Comparison of ENCODE assay signal across 22 cellular contexts in genomic region chr2:119741868-119742267, GRCh38.
"Had no signal": no experiment of that assay in that cellular context is flagged by ENCODE, and none has a peak within 500 bp of the region (broad histone marks: within the 10 kb centered on the region; RNA-seq: fewer than 3 reads in every experiment).

No MANE protein-coding gene starts in this region.

- H3K9me3 Mint-ChIP-seq: activated CD4-positive, alpha-beta memory T cell treated with anti-CD3 and anti-CD28 coated beads for 36 hours; activated CD4-positive, alpha-beta T cell treated with anti-CD3 and anti-CD28 coated beads, Interleukin-2, amount 10 ng/mL, durations not matched to agents 24 days and 14 days; activated naive CD4-positive, alpha-beta T cell treated with anti-CD3 and anti-CD28 coated beads, Interleukin-2, amount 50 U/mL, for 24 hours; activated T-helper 1 cell treated with anti-CD3 and anti-CD28 coated beads, Interleukin-12 subunit alpha, Interleukin-12 subunit beta, Interleukin-2, Interleukin-4 antibody, amounts not matched to agents 30 ng/mL and 10 ng/mL and 1 ng/mL, durations not matched to agents 14 hours and 24 hours and 36 hours; natural killer cell; stimulated activated naive B cell treated with anti-CD40 and anti-IgM and Interleukin-4, amounts not matched to agents 10 μg/mL and 1 μg/mL and 100 μg/mL, for 72 hours; T-helper 2 cell treated with Interferon-gamma antibody and Interleukin-4, amounts not matched to agents 5 μg/mL and 100 μg/mL, for 36 hours had no signal

- H3K4me1 Mint-ChIP-seq: activated CD4-positive, alpha-beta T cell treated with anti-CD3 and anti-CD28 coated beads, Interleukin-2, amount 10 ng/mL, durations not matched to agents 24 days and 14 days; activated naive CD4-positive, alpha-beta T cell treated with anti-CD3 and anti-CD28 coated beads, Interleukin-2, amount 50 U/mL, for 24 hours had no signal

- DNase-seq: activated CD4-positive, alpha-beta memory T cell treated with anti-CD3 and anti-CD28 coated beads for 36 hours; activated CD4-positive, alpha-beta T cell treated with anti-CD3 and anti-CD28 coated beads, Interleukin-2, amount 10 ng/mL, durations not matched to agents 24 days and 14 days; activated CD8-positive, alpha-beta memory T cell treated with anti-CD3 and anti-CD28 coated beads, Interleukin-2, amount 50 U/mL, for 4 hours; activated gamma-delta T cell; activated T-cell treated with anti-CD3 and anti-CD28 coated beads, Interleukin-2, amount 50 U/mL, for 1 hour; effector CD8-positive, alpha-beta T cell; erythroblast; foreskin melanocyte; left ventricle myocardium inferior; mesendoderm; natural killer cell; posterior cingulate gyrus; right cardiac atrium; stimulated activated CD4-positive, alpha-beta T cell treated with anti-CD3 and anti-CD28 coated beads, Interleukin-15, amount 100 ng/mL, for 24 hours; stimulated activated naive B cell treated with anti-CD40 and anti-IgM and Interleukin-4, amounts not matched to agents 10 μg/mL and 1 μg/mL and 100 μg/mL, for 72 hours; transverse colon had no signal

- H3K36me3 Mint-ChIP-seq: activated CD4-positive, alpha-beta memory T cell treated with anti-CD3 and anti-CD28 coated beads for 36 hours; activated naive CD4-positive, alpha-beta T cell treated with anti-CD3 and anti-CD28 coated beads, Interleukin-2, amount 50 U/mL, for 24 hours; natural killer cell; stimulated activated naive B cell treated with anti-CD40 and anti-IgM and Interleukin-4, amounts not matched to agents 10 μg/mL and 1 μg/mL and 100 μg/mL, for 72 hours had no signal

- H3K4me3 ChIP-seq: left ventricle myocardium inferior, lung, transverse colon had no signal

- H3K27me3 Mint-ChIP-seq: activated naive CD4-positive, alpha-beta T cell treated with anti-CD3 and anti-CD28 coated beads, Interleukin-2, amount 50 U/mL, for 24 hours had no signal

- ATAC-seq: activated CD4-positive, CD25-positive, alpha-beta regulatory T cell treated with anti-CD3 and anti-CD28 coated beads, Interleukin-2, amount 50 U/mL, for 24 hours; natural killer cell; right cardiac atrium; stimulated activated naive B cell treated with anti-CD40 and anti-IgM and Interleukin-4, amounts not matched to agents 10 μg/mL and 1 μg/mL and 100 μg/mL, for 72 hours had no signal

- H3K27ac Mint-ChIP-seq: activated CD4-positive, alpha-beta memory T cell treated with anti-CD3 and anti-CD28 coated beads for 36 hours; activated CD4-positive, alpha-beta T cell treated with anti-CD3 and anti-CD28 coated beads, Interleukin-2, amount 10 ng/mL, durations not matched to agents 24 days and 14 days; activated naive CD4-positive, alpha-beta T cell treated with anti-CD3 and anti-CD28 coated beads, Interleukin-2, amount 50 U/mL, for 24 hours; activated T-helper 1 cell treated with anti-CD3 and anti-CD28 coated beads, Interleukin-12 subunit alpha, Interleukin-12 subunit beta, Interleukin-2, Interleukin-4 antibody, amounts not matched to agents 30 ng/mL and 10 ng/mL and 1 ng/mL, durations not matched to agents 14 hours and 24 hours and 36 hours; natural killer cell; stimulated activated naive B cell treated with anti-CD40 and anti-IgM and Interleukin-4, amounts not matched to agents 10 μg/mL and 1 μg/mL and 100 μg/mL, for 72 hours; T-helper 2 cell treated with Interferon-gamma antibody and Interleukin-4, amounts not matched to agents 5 μg/mL and 100 μg/mL, for 36 hours had no signal

- H3K36me3 ChIP-seq: left ventricle myocardium inferior, transverse colon had no signal

- H3K9me3 ChIP-seq: left ventricle myocardium inferior, transverse colon had no signal

- H3K27me3 ChIP-seq: transverse colon had no signal

- H3K27ac ChIP-seq: left ventricle myocardium inferior, transverse colon, VCaP had no signal

- H3K4me3 Mint-ChIP-seq: activated CD4-positive, alpha-beta memory T cell treated with anti-CD3 and anti-CD28 coated beads for 36 hours; activated CD4-positive, alpha-beta T cell treated with anti-CD3 and anti-CD28 coated beads, Interleukin-2, amount 10 ng/mL, durations not matched to agents 24 days and 14 days; activated naive CD4-positive, alpha-beta T cell treated with anti-CD3 and anti-CD28 coated beads, Interleukin-2, amount 50 U/mL, for 24 hours; activated T-helper 1 cell treated with anti-CD3 and anti-CD28 coated beads, Interleukin-12 subunit alpha, Interleukin-12 subunit beta, Interleukin-2, Interleukin-4 antibody, amounts not matched to agents 30 ng/mL and 10 ng/mL and 1 ng/mL, durations not matched to agents 14 hours and 24 hours and 36 hours; natural killer cell; stimulated activated naive B cell treated with anti-CD40 and anti-IgM and Interleukin-4, amounts not matched to agents 10 μg/mL and 1 μg/mL and 100 μg/mL, for 72 hours; T-helper 2 cell treated with Interferon-gamma antibody and Interleukin-4, amounts not matched to agents 5 μg/mL and 100 μg/mL, for 36 hours had no signal

- H3K4me1 ChIP-seq: transverse colon had no signal
